Comparison of ENCODE assay signal across 12 cellular contexts in genomic region chr13:97274782-97275252, GRCh38. TPM values are rescaled to one million over a fixed set of nuclear protein-coding genes. Genes with fewer than 3 reads are reported as not detected.
A peak's percentile ranks its signal among the peaks of the same experiment; 100 is the strongest.
DNase-seq lines count a peak whose midpoint lies in the region; ATAC-seq, FAIRE-seq and TF ChIP-seq lines count a peak whose summit lies in the region.
"Had no signal": no experiment of that assay in that cellular context is flagged by ENCODE, and none has a peak within 500 bp of the region (broad histone marks: within the 10 kb centered on the region; RNA-seq: fewer than 3 reads in every experiment).

No MANE protein-coding gene starts in this region.

- ATAC-seq in SK-N-SH treated with all-trans-retinoic acid at 6 μM for 48 hours (peak; percentile 64), gastrocnemius medialis (no peak)
- no peak for ATAC-seq in natural killer cell treated with Interleukin-12 subunit alpha and Interleukin-12 subunit beta and Interleukin-15 and Interleukin-18, amount 100 ng/mL, for 72 hours

- POLR2A ChIA-PET in HEK293T (lab: Yijun Ruan, JAX), result no interaction called here

- peak; percentile 11 for FAIRE-seq in GM19239 (lab: Jason Lieb, UNC)

- DNase-seq in GM19239 (ENCODE audit: insufficient read length, low spot score) (no peak), fibroblast of the aortic adventitia (ENCODE audit: low read depth) (peak; percentile 80), gastrocnemius medialis (no peak), HEK293T (ENCODE audit: extremely low spot score) (no peak), putamen (ENCODE audit: low spot score) (no peak), mesenteric fat pad (ENCODE audit: low spot score) (no peak)
- DNase-seq in natural killer cell treated with Interleukin-12 subunit alpha and Interleukin-12 subunit beta and Interleukin-15 and Interleukin-18, amount 100 ng/mL, for 72 hours (ENCODE audit: low spot score), result no peak
- DNase-seq: activated CD4-positive, alpha-beta T cell treated with anti-CD3 and anti-CD28 coated beads, Interleukin-2, amount 10 ng/mL, durations not matched to agents 7 days and 5 days; DMS79; OCI-M1 had no signal

- peaks cover 18 to 27% of the 10 kb centered on the region in 2 donors for H3K4me1 Mint-ChIP-seq in natural killer cell treated with Interleukin-12 subunit alpha and Interleukin-12 subunit beta and Interleukin-15 and Interleukin-18, amount 100 ng/mL, for 72 hours (ENCODE audit: low read depth in 2 of 2)

- peaks cover 14% of the 10 kb centered on the region for H3K36me3 Mint-ChIP-seq in natural killer cell treated with Interleukin-12 subunit alpha and Interleukin-12 subunit beta and Interleukin-15 and Interleukin-18, amount 100 ng/mL, for 72 hours

- TF ChIP-seq CTCF in fibroblast of the aortic adventitia (IDR thresholded peaks at IDR 0.05; ENCODE audit: insufficient read depth, low read length) (no peak), gastrocnemius medialis (IDR thresholded peaks at IDR 0.05 in 4 of 5, conservative IDR thresholded peaks at IDR 0.05 in 1 of 5) (no peak)

- H3K27ac ChIP-seq in gastrocnemius medialis, result peak overlapping the region; percentile 57 to 74 (median 66)

- no peak for TF ChIP-seq POLR2A in gastrocnemius medialis (IDR thresholded peaks at IDR 0.05)

- intact Hi-C loops in gastrocnemius medialis (cut with DNase I; ENCODE audit: low total_unique reads), result no loop called here

- in situ Hi-C loops in gastrocnemius medialis (cut with MboI; ENCODE audit: low sequenced_read_pairs in 4 of 4), result no loop called here

- no peaks in the 10 kb centered on the region for H3K9me3 Mint-ChIP-seq in natural killer cell treated with Interleukin-12 subunit alpha and Interleukin-12 subunit beta and Interleukin-15 and Interleukin-18, amount 100 ng/mL, for 72 hours
- H3K9me3 Mint-ChIP-seq: activated CD4-positive, alpha-beta T cell treated with anti-CD3 and anti-CD28 coated beads, Interleukin-2, amount 10 ng/mL, durations not matched to agents 7 days and 5 days; central memory CD8-positive, alpha-beta T cell had no signal

- no peaks in the 10 kb centered on the region for H3K9me3 ChIP-seq in gastrocnemius medialis

- no peak overlapping the region for H3K4me3 Mint-ChIP-seq in natural killer cell treated with Interleukin-12 subunit alpha and Interleukin-12 subunit beta and Interleukin-15 and Interleukin-18, amount 100 ng/mL, for 72 hours
- H3K4me3 Mint-ChIP-seq: activated CD4-positive, alpha-beta T cell treated with anti-CD3 and anti-CD28 coated beads, Interleukin-2, amount 10 ng/mL, durations not matched to agents 7 days and 5 days; central memory CD8-positive, alpha-beta T cell had no signal

- H3K4me3 ChIP-seq in fibroblast of the aortic adventitia (ENCODE audit: low read depth, low read length), result no peak overlapping the region
- no peak overlapping the region for H3K4me3 ChIP-seq in gastrocnemius medialis

- H3K27me3 Mint-ChIP-seq in natural killer cell treated with Interleukin-12 subunit alpha and Interleukin-12 subunit beta and Interleukin-15 and Interleukin-18, amount 100 ng/mL, for 72 hours, result no peaks in the 10 kb centered on the region
- H3K27me3 Mint-ChIP-seq: activated CD4-positive, alpha-beta T cell treated with anti-CD3 and anti-CD28 coated beads, Interleukin-2, amount 10 ng/mL, durations not matched to agents 7 days and 5 days; central memory CD8-positive, alpha-beta T cell had no signal

- CTCF ChIA-PET in HEK293T (lab: Yijun Ruan, JAX), result no interaction called here

- no peaks in the 10 kb centered on the region for H3K27me3 ChIP-seq in gastrocnemius medialis

- H3K36me3 ChIP-seq in gastrocnemius medialis, result peaks cover 0 to 8% of the 10 kb centered on the region in 2 donors

- H3K4me1 ChIP-seq in gastrocnemius medialis, result peaks cover 68 to 73% of the 10 kb centered on the region in 2 donors

- no peak overlapping the region for H3K27ac Mint-ChIP-seq in natural killer cell treated with Interleukin-12 subunit alpha and Interleukin-12 subunit beta and Interleukin-15 and Interleukin-18, amount 100 ng/mL, for 72 hours
- H3K27ac Mint-ChIP-seq: activated CD4-positive, alpha-beta T cell treated with anti-CD3 and anti-CD28 coated beads, Interleukin-2, amount 10 ng/mL, durations not matched to agents 7 days and 5 days had no signal

TF ChIP-seq in SK-N-SH treated with all-trans-retinoic acid at 6 μM for 48 hours, 23 proteins besides CTCF, POLR2A, EP300 and RAD21 (continues in another document):
- TF ChIP-seq OSR1 (CRISPR knock-in tag; IDR thresholded peaks at IDR 0.05) (no peak), RARB (CRISPR knock-in tag; IDR thresholded peaks at IDR 0.05) (no peak), ESRRG (CRISPR knock-in tag; IDR thresholded peaks at IDR 0.05) (no peak), SNAI2 (CRISPR knock-in tag; IDR thresholded peaks at IDR 0.05) (no peak), ZC3H10 (CRISPR knock-in tag; IDR thresholded peaks at IDR 0.05) (peak; percentile 81), TCF4 (CRISPR knock-in tag; IDR thresholded peaks at IDR 0.05; ENCODE audit: borderline replicate concordance) (no peak), PPARA (CRISPR knock-in tag; IDR thresholded peaks at IDR 0.05; ENCODE audit: borderline replicate concordance) (no peak), ISL1 (CRISPR knock-in tag; IDR thresholded peaks at IDR 0.05) (peak; percentile 98), CREB5 (CRISPR knock-in tag; IDR thresholded peaks at IDR 0.05; ENCODE audit: low read depth) (peak; percentile 88; the same call in 1 of the 2 replicates), ZNF70 (CRISPR knock-in tag; IDR thresholded peaks at IDR 0.05) (no peak), ZNF565 (CRISPR knock-in tag; conservative IDR thresholded peaks at IDR 0.05; ENCODE audit: low read depth) (no peak), ZFP30 (CRISPR knock-in tag; IDR thresholded peaks at IDR 0.05) (no peak)

TF ChIP-seq in HEK293T, 16 proteins besides CTCF, POLR2A, EP300 and RAD21:
- no peak for TF ChIP-seq HDGF (IDR thresholded peaks at IDR 0.05; ENCODE audit: borderline replicate concordance)
- TF ChIP-seq SUZ12 (IDR thresholded peaks at IDR 0.05), result no peak
- TF ChIP-seq CTBP1 (IDR thresholded peaks at IDR 0.05; ENCODE audit: borderline replicate concordance), result no peak
- no peak for TF ChIP-seq NFRKB (IDR thresholded peaks at IDR 0.05)
- no peak for TF ChIP-seq FOXK2 (IDR thresholded peaks at IDR 0.05)
- no peak for TF ChIP-seq FOXA1 (IDR thresholded peaks at IDR 0.05)
- TF ChIP-seq LEF1 (IDR thresholded peaks at IDR 0.05; ENCODE audit: borderline replicate concordance), result no peak
- no peak for TF ChIP-seq L3MBTL2 (conservative IDR thresholded peaks at IDR 0.05)
- no peak for TF ChIP-seq SP1 (IDR thresholded peaks at IDR 0.05)
- no peak for TF ChIP-seq BHLHE40 (IDR thresholded peaks at IDR 0.05; ENCODE audit: borderline replicate concordance)
- TF ChIP-seq FOXM1 (IDR thresholded peaks at IDR 0.05; ENCODE audit: borderline replicate concordance), result no peak
- no peak for TF ChIP-seq ZNF384 (IDR thresholded peaks at IDR 0.05)
- TF ChIP-seq TARDBP (IDR thresholded peaks at IDR 0.05), result no peak
TF ChIP-seq in HEK293T: peak in this region for 0.

RNA-seq across cellular contexts. Expression of gene MBNL2, which starts 52.7 kb away (rescaled TPM):
- total RNA-seq in fibroblast of the aortic adventitia (ENCODE audit: low replicate concordance) (44.3 and 120 TPM in 2 replicates), gastrocnemius medialis (10 to 100 TPM; 47.9 to 92.0 (median 71.3) TPM), mesenteric fat pad (80.0 TPM)
- total RNA-seq in natural killer cell treated with Interleukin-12 subunit alpha and Interleukin-12 subunit beta and Interleukin-15 and Interleukin-18, amount 100 ng/mL, for 72 hours, result 10 to 100 TPM; 13.0 to 15.6 TPM
